1 cellular context compared by ENCODE assay signal in the genomic region with DNA sequence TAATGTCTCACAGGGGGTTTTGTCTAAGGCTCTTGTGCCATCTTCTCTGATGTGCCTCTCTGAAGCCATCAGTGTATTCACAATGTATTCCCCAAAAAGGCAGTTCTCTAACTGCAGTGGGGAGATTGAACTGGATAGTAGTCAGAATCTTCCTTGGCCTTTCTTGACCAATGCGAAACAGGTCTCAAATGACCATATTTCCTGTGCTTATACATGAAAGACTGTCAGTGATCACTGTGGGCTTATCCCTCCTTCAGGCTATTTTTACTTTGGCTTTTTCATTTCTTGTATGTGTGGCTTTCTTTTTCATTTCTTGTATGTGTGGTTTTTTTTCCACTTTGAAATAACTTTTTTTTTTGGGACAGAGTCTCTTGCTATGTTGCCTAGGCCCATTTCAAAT.
TF ChIP-seq lines count a peak whose summit lies in the region.

No MANE protein-coding gene starts in this region.

TF ChIP-seq in GM23338, 12 proteins besides CTCF, POLR2A, EP300 and RAD21 (continued from another document):
- TF ChIP-seq, protein P1, sequence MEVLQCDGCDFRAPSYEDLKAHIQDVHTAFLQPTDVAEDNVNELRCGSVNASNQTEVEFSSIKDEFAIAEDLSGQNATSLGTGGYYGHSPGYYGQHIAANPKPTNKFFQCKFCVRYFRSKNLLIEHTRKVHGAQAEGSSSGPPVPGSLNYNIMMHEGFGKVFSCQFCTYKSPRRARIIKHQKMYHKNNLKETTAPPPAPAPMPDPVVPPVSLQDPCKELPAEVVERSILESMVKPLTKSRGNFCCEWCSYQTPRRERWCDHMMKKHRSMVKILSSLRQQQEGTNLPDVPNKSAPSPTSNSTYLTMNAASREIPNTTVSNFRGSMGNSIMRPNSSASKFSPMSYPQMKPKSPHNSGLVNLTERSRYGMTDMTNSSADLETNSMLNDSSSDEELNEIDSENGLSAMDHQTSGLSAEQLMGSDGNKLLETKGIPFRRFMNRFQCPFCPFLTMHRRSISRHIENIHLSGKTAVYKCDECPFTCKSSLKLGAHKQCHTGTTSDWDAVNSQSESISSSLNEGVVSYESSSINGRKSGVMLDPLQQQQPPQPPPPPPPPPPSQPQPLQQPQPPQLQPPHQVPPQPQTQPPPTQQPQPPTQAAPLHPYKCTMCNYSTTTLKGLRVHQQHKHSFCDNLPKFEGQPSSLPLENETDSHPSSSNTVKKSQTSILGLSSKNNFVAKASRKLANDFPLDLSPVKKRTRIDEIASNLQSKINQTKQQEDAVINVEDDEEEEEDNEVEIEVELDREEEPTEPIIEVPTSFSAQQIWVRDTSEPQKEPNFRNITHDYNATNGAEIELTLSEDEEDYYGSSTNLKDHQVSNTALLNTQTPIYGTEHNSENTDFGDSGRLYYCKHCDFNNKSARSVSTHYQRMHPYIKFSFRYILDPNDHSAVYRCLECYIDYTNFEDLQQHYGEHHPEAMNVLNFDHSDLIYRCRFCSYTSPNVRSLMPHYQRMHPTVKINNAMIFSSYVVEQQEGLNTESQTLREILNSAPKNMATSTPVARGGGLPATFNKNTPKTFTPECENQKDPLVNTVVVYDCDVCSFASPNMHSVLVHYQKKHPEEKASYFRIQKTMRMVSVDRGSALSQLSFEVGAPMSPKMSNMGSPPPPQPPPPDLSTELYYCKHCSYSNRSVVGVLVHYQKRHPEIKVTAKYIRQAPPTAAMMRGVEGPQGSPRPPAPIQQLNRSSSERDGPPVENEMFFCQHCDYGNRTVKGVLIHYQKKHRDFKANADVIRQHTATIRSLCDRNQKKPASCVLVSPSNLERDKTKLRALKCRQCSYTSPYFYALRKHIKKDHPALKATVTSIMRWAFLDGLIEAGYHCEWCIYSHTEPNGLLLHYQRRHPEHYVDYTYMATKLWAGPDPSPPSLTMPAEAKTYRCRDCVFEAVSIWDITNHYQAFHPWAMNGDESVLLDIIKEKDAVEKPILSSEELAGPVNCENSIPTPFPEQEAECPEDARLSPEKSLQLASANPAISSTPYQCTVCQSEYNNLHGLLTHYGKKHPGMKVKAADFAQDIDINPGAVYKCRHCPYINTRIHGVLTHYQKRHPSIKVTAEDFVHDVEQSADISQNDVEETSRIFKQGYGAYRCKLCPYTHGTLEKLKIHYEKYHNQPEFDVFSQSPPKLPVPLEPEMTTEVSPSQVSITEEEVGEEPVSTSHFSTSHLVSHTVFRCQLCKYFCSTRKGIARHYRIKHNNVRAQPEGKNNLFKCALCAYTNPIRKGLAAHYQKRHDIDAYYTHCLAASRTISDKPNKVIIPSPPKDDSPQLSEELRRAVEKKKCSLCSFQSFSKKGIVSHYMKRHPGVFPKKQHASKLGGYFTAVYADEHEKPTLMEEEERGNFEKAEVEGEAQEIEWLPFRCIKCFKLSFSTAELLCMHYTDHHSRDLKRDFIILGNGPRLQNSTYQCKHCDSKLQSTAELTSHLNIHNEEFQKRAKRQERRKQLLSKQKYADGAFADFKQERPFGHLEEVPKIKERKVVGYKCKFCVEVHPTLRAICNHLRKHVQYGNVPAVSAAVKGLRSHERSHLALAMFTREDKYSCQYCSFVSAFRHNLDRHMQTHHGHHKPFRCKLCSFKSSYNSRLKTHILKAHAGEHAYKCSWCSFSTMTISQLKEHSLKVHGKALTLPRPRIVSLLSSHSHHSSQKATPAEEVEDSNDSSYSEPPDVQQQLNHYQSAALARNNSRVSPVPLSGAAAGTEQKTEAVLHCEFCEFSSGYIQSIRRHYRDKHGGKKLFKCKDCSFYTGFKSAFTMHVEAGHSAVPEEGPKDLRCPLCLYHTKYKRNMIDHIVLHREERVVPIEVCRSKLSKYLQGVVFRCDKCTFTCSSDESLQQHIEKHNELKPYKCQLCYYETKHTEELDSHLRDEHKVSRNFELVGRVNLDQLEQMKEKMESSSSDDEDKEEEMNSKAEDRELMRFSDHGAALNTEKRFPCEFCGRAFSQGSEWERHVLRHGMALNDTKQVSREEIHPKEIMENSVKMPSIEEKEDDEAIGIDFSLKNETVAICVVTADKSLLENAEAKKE (CRISPR knock-in tag; IDR thresholded peaks at IDR 0.05) = no peak
- TF ChIP-seq STAT1 (IDR thresholded peaks at IDR 0.05; ENCODE audit: unreplicated experiment) = no peak
